ENCODE assay signal across 1 cellular context in genomic region chr13:48505597-48506091, GRCh38.
TF ChIP-seq lines count a peak whose summit lies in the region.

No MANE protein-coding gene starts in this region.

TF ChIP-seq in GM12878, 131 proteins besides CTCF, POLR2A, EP300 and RAD21 (continued from another document):
- TF ChIP-seq CBX5 (IDR thresholded peaks at IDR 0.05; ENCODE audit: low read depth) (peak; percentile 72; the same call in 1 of the 2 replicates), ZNF217 (IDR thresholded peaks at IDR 0.05) (peak; percentile 31; the same call in 1 of the 2 replicates), TAF1 (IDR thresholded peaks at IDR 0.05; ENCODE audit: borderline replicate concordance, low read depth, low read length) (0 out of 2 replicates have a peak, but pooled peaks have one; percentile 28), PAX8 (IDR thresholded peaks at IDR 0.05) (no peak), EGR1 (IDR thresholded peaks at IDR 0.05; ENCODE audit: borderline replicate concordance in 1 of 2, low read depth in 2 of 2, low read length in 2 of 2) (no peak), ZNF687 (IDR thresholded peaks at IDR 0.05) (peak; percentile 94), SMARCA5 (IDR thresholded peaks at IDR 0.05) (no peak), ZNF384 (IDR thresholded peaks at IDR 0.05; ENCODE audit: borderline replicate concordance, low read depth, low read length) (peak; percentile 84; the same call in 1 of the 2 replicates), HDGF (IDR thresholded peaks at IDR 0.05) (no peak), CUX1 (IDR thresholded peaks at IDR 0.05; ENCODE audit: insufficient replicate concordance, low read depth, low read length) (no peak), ZSCAN29 (IDR thresholded peaks at IDR 0.05) (no peak), MEF2B (IDR thresholded peaks at IDR 0.05; ENCODE audit: partially characterized antibody, poor library complexity, severe bottlenecking) (peak; percentile 59), STAT3 (IDR thresholded peaks at IDR 0.05; ENCODE audit: low read depth, low read length) (0 out of 2 replicates have a peak, but pooled peaks have one; percentile 22), ELK1 (IDR thresholded peaks at IDR 0.05; ENCODE audit: low read depth, low read length) (no peak)
- TF ChIP-seq, protein P1, sequence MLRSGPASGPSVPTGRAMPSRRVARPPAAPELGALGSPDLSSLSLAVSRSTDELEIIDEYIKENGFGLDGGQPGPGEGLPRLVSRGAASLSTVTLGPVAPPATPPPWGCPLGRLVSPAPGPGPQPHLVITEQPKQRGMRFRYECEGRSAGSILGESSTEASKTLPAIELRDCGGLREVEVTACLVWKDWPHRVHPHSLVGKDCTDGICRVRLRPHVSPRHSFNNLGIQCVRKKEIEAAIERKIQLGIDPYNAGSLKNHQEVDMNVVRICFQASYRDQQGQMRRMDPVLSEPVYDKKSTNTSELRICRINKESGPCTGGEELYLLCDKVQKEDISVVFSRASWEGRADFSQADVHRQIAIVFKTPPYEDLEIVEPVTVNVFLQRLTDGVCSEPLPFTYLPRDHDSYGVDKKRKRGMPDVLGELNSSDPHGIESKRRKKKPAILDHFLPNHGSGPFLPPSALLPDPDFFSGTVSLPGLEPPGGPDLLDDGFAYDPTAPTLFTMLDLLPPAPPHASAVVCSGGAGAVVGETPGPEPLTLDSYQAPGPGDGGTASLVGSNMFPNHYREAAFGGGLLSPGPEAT (IDR thresholded peaks at IDR 0.05; ENCODE audit: low read depth), result peak; percentile 84
